ENCODE assay signal across 14 cellular contexts in genomic region chr16:67001726-67002125, GRCh38. TPM values are rescaled to one million over a fixed set of nuclear protein-coding genes. Genes with fewer than 3 reads are reported as not detected.
DNase-seq lines count a peak whose midpoint lies in the region; ATAC-seq and TF ChIP-seq lines count a peak whose summit lies in the region.
"Had no signal": no experiment of that assay in that cellular context is flagged by ENCODE, and none has a peak within 500 bp of the region (broad histone marks: within the 10 kb centered on the region; RNA-seq: fewer than 3 reads in every experiment).

No MANE protein-coding gene starts in this region.

- no peak overlapping the region for H3K4me3 ChIP-seq in OCI-LY1 (ENCODE audit: low read depth, low read length, poor library complexity, severe bottlenecking)
- peak overlapping the region in 53 of 59 donors; percentile 45 to 96 (median 82) for H3K4me3 ChIP-seq in dorsolateral prefrontal cortex
- no peak overlapping the region for H3K4me3 ChIP-seq in trophoblast cell (ENCODE audit: low read depth, low read length)
- H3K4me3 ChIP-seq in mammary epithelial cell (replicated peaks in 1 of 3; ENCODE audit: insufficient read depth in 1 of 3, low read depth in 2 of 3, low read length in 3 of 3): no peak overlapping the region
- H3K4me3 ChIP-seq: SJSA1 had no signal

- H4K12ac ChIP-seq in trophoblast cell (ENCODE audit: low read depth, low read length): no peak overlapping the region

- H3K4me1 Mint-ChIP-seq in activated CD4-positive, alpha-beta T cell treated with anti-CD3 and anti-CD28 coated beads, Interleukin-2, amount 10 ng/mL, durations not matched to agents 24 days and 14 days: peaks cover 44% of the 10 kb centered on the region

- no peak overlapping the region for H4K91ac ChIP-seq in trophoblast cell (ENCODE audit: low read depth, low read length)

- no peak overlapping the region for H2BK120ac ChIP-seq in trophoblast cell (ENCODE audit: insufficient read depth, low read length, poor library complexity)

- no peak overlapping the region for H3K14ac ChIP-seq in trophoblast cell (ENCODE audit: low read length)

- no peak overlapping the region for H2BK5ac ChIP-seq in trophoblast cell (ENCODE audit: low read depth, low read length, poor library complexity)

- H3K27me3 Mint-ChIP-seq in activated CD4-positive, alpha-beta T cell treated with anti-CD3 and anti-CD28 coated beads, Interleukin-2, amount 10 ng/mL, durations not matched to agents 24 days and 14 days: no peaks in the 10 kb centered on the region

- peak overlapping the region; percentile 82 for H3K4me3 Mint-ChIP-seq in activated CD4-positive, alpha-beta T cell treated with anti-CD3 and anti-CD28 coated beads, Interleukin-2, amount 10 ng/mL, durations not matched to agents 24 days and 14 days

- no CpG with 5 or more reads among the region's 3 CpGs for WGBS in trophoblast cell (ENCODE audit: extremely low coverage, insufficient coverage, insufficient read length)
- whole genome bisulfite sequencing in mammary epithelial cell (ENCODE audit: low coverage, missing lambda C conversion rate): 86% methylated on average over 3 of the region's 3 CpGs

- no peak overlapping the region for H4K8ac ChIP-seq in trophoblast cell (ENCODE audit: low read depth, low read length)

- no peak overlapping the region for H3K23ac ChIP-seq in trophoblast cell (ENCODE audit: low read length)

- H3K9ac ChIP-seq in OCI-LY1 (ENCODE audit: low read length): no peak overlapping the region
- peak overlapping the region; percentile 36 for H3K9ac ChIP-seq in trophoblast cell (ENCODE audit: low read length)
- H3K9ac ChIP-seq in mammary epithelial cell (ENCODE audit: insufficient read depth, low read length): no peak overlapping the region

- H3K9me3 ChIP-seq in OCI-LY1 (ENCODE audit: low read length) (no peaks in the 10 kb centered on the region), trophoblast cell (ENCODE audit: insufficient read depth, low read depth, low read length) (peaks cover 4% of the 10 kb centered on the region), mammary epithelial cell (replicated peaks; ENCODE audit: insufficient read depth, low read length) (no peaks in the 10 kb centered on the region)
- H3K9me3 ChIP-seq: upper lobe of left lung had no signal

- H3K4me2 ChIP-seq in OCI-LY1 (ENCODE audit: low read length): peak overlapping the region; percentile 70; the same call in 1 of the 2 replicates
- no peak overlapping the region for H3K4me2 ChIP-seq in trophoblast cell (ENCODE audit: low read length)
- H3K4me2 ChIP-seq in mammary epithelial cell (ENCODE audit: insufficient read depth, low read depth, low read length): no peak overlapping the region

- BruUV-seq in mammary epithelial cell (replicated peaks; lab: Mats Ljungman, UMichigan): no TSS peak

- TF ChIP-seq CTCF in OCI-LY1 (IDR thresholded peaks at IDR 0.05; ENCODE audit: low read length): no peak
- no peak for TF ChIP-seq CTCF in dorsolateral prefrontal cortex (IDR thresholded peaks at IDR 0.05 in 54 of 56, conservative IDR thresholded peaks at IDR 0.05 in 2 of 56; ENCODE audit: low read depth in 1 of 56, partially characterized antibody in 56 of 56)
- TF ChIP-seq CTCF in mammary epithelial cell (conservative IDR thresholded peaks at IDR 0.05 in 1 of 2, IDR thresholded peaks at IDR 0.05 in 1 of 2; ENCODE audit: extremely low read depth in 1 of 2, insufficient read depth in 1 of 2, low read depth in 1 of 2, low read length in 2 of 2): no peak

- peaks cover 36% of the 10 kb centered on the region for H3K36me3 Mint-ChIP-seq in activated CD4-positive, alpha-beta T cell treated with anti-CD3 and anti-CD28 coated beads, Interleukin-2, amount 10 ng/mL, durations not matched to agents 24 days and 14 days (ENCODE audit: low read depth)

- no peak overlapping the region for H3K27ac Mint-ChIP-seq in activated CD4-positive, alpha-beta T cell treated with anti-CD3 and anti-CD28 coated beads, Interleukin-2, amount 10 ng/mL, durations not matched to agents 24 days and 14 days

- no peak overlapping the region for H2AK5ac ChIP-seq in trophoblast cell (ENCODE audit: low read length)

- H4K20me1 ChIP-seq in OCI-LY1 (ENCODE audit: insufficient read depth, low read length): no peaks in the 10 kb centered on the region
- H4K20me1 ChIP-seq in mammary epithelial cell (ENCODE audit: insufficient read depth, low read length): no peaks in the 10 kb centered on the region

- H3K4me1 ChIP-seq in OCI-LY1 (ENCODE audit: insufficient read depth, low read length, severe bottlenecking): peaks cover 12% of the 10 kb centered on the region
- peaks cover 10 to 12% of the 10 kb centered on the region in 2 experiments for H3K4me1 ChIP-seq in trophoblast cell (ENCODE audit: control insufficient read depth in 1 of 2, insufficient read depth in 2 of 2, low read length in 2 of 2)
- peaks cover 18% of the 10 kb centered on the region for H3K4me1 ChIP-seq in mammary epithelial cell (ENCODE audit: insufficient read depth, low read length)

- no peaks in the 10 kb centered on the region for H3K27me3 ChIP-seq in OCI-LY1 (ENCODE audit: insufficient read depth, low read length)
- H3K27me3 ChIP-seq in dorsolateral prefrontal cortex: no peaks in the 10 kb centered on the region
- peaks cover 16% of the 10 kb centered on the region for H3K27me3 ChIP-seq in trophoblast cell (ENCODE audit: insufficient read depth, low read length)
- H3K27me3 ChIP-seq in mammary epithelial cell (ENCODE audit: insufficient read depth, low read length): no peaks in the 10 kb centered on the region
- H3K27me3 ChIP-seq: SJSA1, upper lobe of left lung had no signal

- no peak for DNase-seq in activated CD4-positive, alpha-beta T cell treated with anti-CD3 and anti-CD28 coated beads, Interleukin-2, amount 10 ng/mL, durations not matched to agents 24 days and 14 days
- DNase-seq in activated CD4-positive, alpha-beta T cell treated with anti-CD3 and anti-CD28 coated beads for 4 hours: no peak
- DNase-seq in dorsolateral prefrontal cortex (no peak), trophoblast cell (no peak), mammary epithelial cell (no peak)
- DNase-seq: ACHN; activated CD4-positive, CD25-positive, alpha-beta regulatory T cell treated with anti-CD3 and anti-CD28 coated beads, Interleukin-2, amount 50 U/mL, for 72 hours; Kasumi-1; NCI-H1930 had no signal

- no peak overlapping the region for H2BK12ac ChIP-seq in trophoblast cell (ENCODE audit: low read length)

- H3K9me2 ChIP-seq in OCI-LY1 (ENCODE audit: low read depth, low read length): no peaks in the 10 kb centered on the region

- in situ Hi-C loops in mammary epithelial cell (cut with MboI; ENCODE audit: low sequenced_read_pairs in 2 of 2): no loop called here

- no peaks in the 10 kb centered on the region for H3K36me3 ChIP-seq in OCI-LY1 (ENCODE audit: insufficient read depth, low read length)
- no peaks in the 10 kb centered on the region for H3K36me3 ChIP-seq in trophoblast cell (ENCODE audit: control insufficient read depth in 1 of 2, insufficient read depth in 2 of 2, low read length in 2 of 2)
- no peaks in the 10 kb centered on the region for H3K36me3 ChIP-seq in mammary epithelial cell (ENCODE audit: insufficient read depth, low read length)
- H3K36me3 ChIP-seq: SJSA1, upper lobe of left lung had no signal

- CTCF ChIA-PET in mammary epithelial cell (lab: Charles Lee; ENCODE audit: low non-redundant PET): no interaction called here

- no peak overlapping the region for H3K18ac ChIP-seq in trophoblast cell (ENCODE audit: low read length)

- no peak overlapping the region for H2AFZ ChIP-seq in OCI-LY1 (ENCODE audit: low read length)
- H2AFZ ChIP-seq in trophoblast cell (ENCODE audit: insufficient read depth, low read length, poor library complexity): no peak overlapping the region
- H2AFZ ChIP-seq in mammary epithelial cell (ENCODE audit: low read depth, low read length): no peak overlapping the region

- H3F3A ChIP-seq in OCI-LY1 (ENCODE audit: insufficient read depth, low read length): no peaks in the 10 kb centered on the region

- no peaks in the 10 kb centered on the region for H3K79me1 ChIP-seq in trophoblast cell (ENCODE audit: low read length)

- no peak overlapping the region for H3K4ac ChIP-seq in trophoblast cell (ENCODE audit: low read depth, low read length)

- intact Hi-C loops in activated CD4-positive, alpha-beta T cell treated with anti-CD3 and anti-CD28 coated beads, Interleukin-2, amount 10 ng/mL, durations not matched to agents 24 days and 14 days (cut with micrococcal nuclease): no loop called here
- intact Hi-C loops in dorsolateral prefrontal cortex (cut with DNase I) (loop anchor here in 1 of 2 donors (2.0 kb wide), 1 partner anchor 27 kb away; the partner anchor contains the start of gene CBFB), mammary epithelial cell (cut with micrococcal nuclease) (no loop called here)

- dilution Hi-C loops in mammary epithelial cell (cut with HindIII; ENCODE audit: low sequenced_read_pairs): no loop called here

- ATAC-seq in GM19397 (IDR thresholded peaks at IDR 0.05; ENCODE audit: unreplicated experiment) (no peak), HG03039 (IDR thresholded peaks at IDR 0.05; ENCODE audit: unreplicated experiment) (no peak)

- H3K27ac ChIP-seq in OCI-LY1 (ENCODE audit: low read depth, low read length, poor library complexity, severe bottlenecking) (no peak overlapping the region), dorsolateral prefrontal cortex (peak overlapping the region in 57 of 59 donors; percentile 41 to 100 (median 98)), trophoblast cell (ENCODE audit: low read depth, low read length) (no peak overlapping the region), mammary epithelial cell (ENCODE audit: insufficient read depth, low read depth, low read length) (no peak overlapping the region)
- H3K27ac ChIP-seq: SJSA1 had no signal

- H3K79me2 ChIP-seq in OCI-LY1 (ENCODE audit: insufficient read depth, low read length): no peaks in the 10 kb centered on the region
- H3K79me2 ChIP-seq in trophoblast cell (ENCODE audit: control insufficient read depth, insufficient read depth, low read length, poor library complexity): no peaks in the 10 kb centered on the region
- no peaks in the 10 kb centered on the region for H3K79me2 ChIP-seq in mammary epithelial cell (ENCODE audit: insufficient read depth, low read length)

- no peaks in the 10 kb centered on the region for H3K9me3 Mint-ChIP-seq in activated CD4-positive, alpha-beta T cell treated with anti-CD3 and anti-CD28 coated beads, Interleukin-2, amount 10 ng/mL, durations not matched to agents 24 days and 14 days

RNA-seq across cellular contexts. Expression of gene CES4A, which starts 13.3 kb away (rescaled TPM):
- total RNA-seq in activated CD4-positive, alpha-beta T cell treated with anti-CD3 and anti-CD28 coated beads, Interleukin-2, amount 10 ng/mL, durations not matched to agents 24 days and 14 days: 27.0 and 27.5 TPM in 2 replicates
- total RNA-seq in dorsolateral prefrontal cortex (100 to 1,000 TPM in 75 of 120 experiments, 10 to 100 TPM in 45; 46.0 to 216 (median 110) TPM), mammary epithelial cell (1 to 10 TPM; 2.7 to 3.6 TPM)
- polyA plus RNA-seq in trophoblast cell (2013): 0.81 and 0.86 TPM in 2 replicates
- 4.8 TPM for polyA plus RNA-seq in mammary epithelial cell
- polyA minus RNA-seq in mammary epithelial cell: 2.3 TPM
- total RNA-seq: SJSA1 had no signal

RNA-seq across cellular contexts. Expression of gene CBFB, which starts 27.2 kb away (rescaled TPM):
- total RNA-seq in activated CD4-positive, alpha-beta T cell treated with anti-CD3 and anti-CD28 coated beads, Interleukin-2, amount 10 ng/mL, durations not matched to agents 24 days and 14 days: 163 and 172 TPM in 2 replicates
- total RNA-seq in dorsolateral prefrontal cortex (10 to 100 TPM; 16.0 to 71.3 (median 36.7) TPM), mammary epithelial cell (10 to 100 TPM; 80.4 to 81.3 TPM)
- 61.5 and 63.3 TPM in 2 replicates for polyA plus RNA-seq in trophoblast cell (2013)
- polyA plus RNA-seq in mammary epithelial cell: 36.9 TPM
- polyA minus RNA-seq in mammary epithelial cell: 17.5 TPM

RNA-seq across cellular contexts. Expression of gene CES3, which starts 40.7 kb away (rescaled TPM):
- total RNA-seq in activated CD4-positive, alpha-beta T cell treated with anti-CD3 and anti-CD28 coated beads, Interleukin-2, amount 10 ng/mL, durations not matched to agents 24 days and 14 days: 6.8 and 7.0 TPM in 2 replicates
- total RNA-seq in dorsolateral prefrontal cortex: 10 to 100 TPM in 6 of 120 experiments, 1 to 10 TPM in 114; 1.3 to 16.1 (median 5.8) TPM
- polyA plus RNA-seq in trophoblast cell (2013): 0.17 and 0.26 TPM in 2 replicates
- 1 to 10 TPM; 1.3 to 3.5 TPM for total RNA-seq in mammary epithelial cell
- 2.0 TPM for polyA plus RNA-seq in mammary epithelial cell
- polyA minus RNA-seq in mammary epithelial cell: 2.6 TPM
- total RNA-seq: SJSA1 had no signal

Comparison
In these comparisons a context has a peak if more than half of its experiments do, and no peak if none do; other contexts are left out.
1. H3K27ac ChIP-seq: peak in dorsolateral prefrontal cortex (57 of 59); none in OCI-LY1 (single experiment), trophoblast cell (single experiment) and mammary epithelial cell (single experiment).
2. H3K4me3 ChIP-seq: peak in dorsolateral prefrontal cortex (53 of 59); none in OCI-LY1 (single experiment), trophoblast cell (single experiment) and mammary epithelial cell (0 of 3).